In the genomic region with DNA sequence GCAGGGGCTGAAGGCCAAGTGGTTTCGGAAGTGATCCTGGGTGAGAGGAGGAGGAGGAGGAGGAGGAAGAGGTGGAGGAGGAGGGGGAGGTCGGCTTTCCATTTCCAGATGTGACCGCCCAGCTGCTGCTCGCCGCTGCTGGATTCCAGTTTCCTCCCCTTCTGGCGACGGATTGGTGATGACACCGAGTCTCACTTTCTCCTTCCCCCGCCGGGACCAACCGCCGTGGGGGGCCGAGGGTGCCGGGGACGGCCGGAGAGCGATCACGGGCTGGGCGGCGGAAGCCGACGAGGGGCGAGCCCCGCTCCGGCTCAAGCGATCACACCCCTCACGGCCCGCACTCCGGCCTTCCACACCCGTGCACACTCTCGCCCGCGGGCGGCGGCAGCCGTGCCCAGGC, we compare ENCODE assay signal across 8 cellular contexts. TPM values are rescaled to one million over a fixed set of nuclear protein-coding genes. Genes with fewer than 3 reads are reported as not detected.
DNase-seq lines count a peak whose midpoint lies in the region; TF ChIP-seq lines count a peak whose summit lies in the region.
"Not testable (repeated sequence)": the region's sequence is repeated elsewhere in the genome, so short reads cannot be mapped to it uniquely, and the experiment has no call there.

No MANE protein-coding gene starts in this region.

- WGBS in GM23248 (ENCODE audit: low coverage in 1 of 2, low lambda C conversion rate in 2 of 2, missing lambda C conversion rate in 2 of 2), 2 experiments, result 1% methylated on average over 35 of the region's 36 CpGs; no CpG with 5 or more reads in 1 of the 2 experiments

- H3K4me3 ChIP-seq in AG04449 (ENCODE audit: low read depth, low read length), result peak overlapping the region; percentile 55
- H3K4me3 ChIP-seq in GM23248, result peak overlapping the region; percentile 69
- peak overlapping the region; percentile 66 for H3K4me3 ChIP-seq in OCI-LY1 (ENCODE audit: low read depth, low read length, poor library complexity, severe bottlenecking)
- H3K4me3 ChIP-seq in brain microvascular endothelial cell (ENCODE audit: low read depth, low read length), result peak overlapping the region; percentile 52

- H4K20me1 ChIP-seq in GM23248 (ENCODE audit: insufficient read depth); OCI-LY1 (ENCODE audit: insufficient read depth, low read length): not testable (repeated sequence)

- POLR2A ChIA-PET in AG04449 (lab: Yijun Ruan, JAX), result not testable (repeated sequence)

- peak overlapping the region; percentile 70 for H3K9ac ChIP-seq in GM23248
- peak overlapping the region; percentile 65 for H3K9ac ChIP-seq in OCI-LY1 (ENCODE audit: low read length)

- not testable (repeated sequence) for H3K27me3 ChIP-seq in GM23248 (replicated peaks; ENCODE audit: insufficient read depth); OCI-LY1 (ENCODE audit: insufficient read depth, low read length); brain microvascular endothelial cell (replicated peaks)

- H2AFZ ChIP-seq in GM23248, result peak overlapping the region; percentile 69
- not testable (repeated sequence) for H2AFZ ChIP-seq in OCI-LY1 (ENCODE audit: low read length)

- not testable (repeated sequence) for DNase-seq in AG04449 (ENCODE audit: low read depth, low spot score)
- peak; percentile 60 for DNase-seq in GM23248
- DNase-seq in activated CD4-positive, alpha-beta T cell treated with anti-CD3 and anti-CD28 coated beads, Interleukin-2, amount 50 U/mL, for 4 hours, result peak; percentile 5 to 12
- peak; percentile 12 for DNase-seq in brain microvascular endothelial cell
- peak; percentile 25 for DNase-seq in germinal center (ENCODE audit: low spot score)
- peak; percentile 2 for DNase-seq in middle frontal gyrus (ENCODE audit: extremely low spot score, low spot score)
- DNase-seq in stimulated activated CD4-positive, alpha-beta T cell treated with anti-CD3 and anti-CD28 coated beads, Interleukin-15, amount 100 ng/mL, for 1 hour (ENCODE audit: low read depth in 1 of 2, low spot score in 1 of 2), result peak; percentile 15 to 25

- CTCF ChIA-PET in AG04449 (lab: Yijun Ruan, JAX), result not testable (repeated sequence)

- not testable (repeated sequence) for H3F3A ChIP-seq in GM23248 (ENCODE audit: insufficient read depth); OCI-LY1 (ENCODE audit: insufficient read depth, low read length)

- not testable (repeated sequence) for H3K4me1 ChIP-seq in GM23248 (ENCODE audit: insufficient read depth); OCI-LY1 (ENCODE audit: insufficient read depth, low read length, severe bottlenecking)

- peak overlapping the region; percentile 53 for H3K4me2 ChIP-seq in GM23248 (ENCODE audit: unreplicated experiment)
- H3K4me2 ChIP-seq in OCI-LY1 (ENCODE audit: low read length), result peak overlapping the region; percentile 73

- not testable (repeated sequence) for H3K36me3 ChIP-seq in GM23248 (ENCODE audit: low read depth); OCI-LY1 (ENCODE audit: insufficient read depth, low read length); brain microvascular endothelial cell (replicated peaks)

- not testable (repeated sequence) for H3K79me2 ChIP-seq in GM23248 (ENCODE audit: insufficient read depth); OCI-LY1 (ENCODE audit: insufficient read depth, low read length)

- H3K9me3 ChIP-seq in GM23248 (ENCODE audit: low read depth); OCI-LY1 (ENCODE audit: low read length): not testable (repeated sequence)

- not testable (repeated sequence) for TF ChIP-seq CTCF in AG04449 (IDR thresholded peaks at IDR 0.05; ENCODE audit: insufficient read depth, low read length, missing control alignments); OCI-LY1 (IDR thresholded peaks at IDR 0.05; ENCODE audit: low read length); brain microvascular endothelial cell (IDR thresholded peaks at IDR 0.05; ENCODE audit: low read depth, low read length, missing control alignments)

- not testable (repeated sequence) for H3K27ac ChIP-seq in GM23248; OCI-LY1 (ENCODE audit: low read depth, low read length, poor library complexity, severe bottlenecking); brain microvascular endothelial cell

- H3K9me2 ChIP-seq in GM23248 (ENCODE audit: insufficient read depth); OCI-LY1 (ENCODE audit: low read depth, low read length): not testable (repeated sequence)

- in situ Hi-C loops in GM23248 (cut with MboI); brain microvascular endothelial cell (cut with HindIII; ENCODE audit: low pct_ligation_motif_present, low sequenced_read_pairs): not testable (repeated sequence)

RNA-seq across cellular contexts. Expression of gene PPIAL4D, which starts 26.1 kb away (rescaled TPM):
- total RNA-seq in GM23248 (2014; rRNA removed; shearing (Covaris generic)), result not detected in 2 replicates
- polyA plus RNA-seq in GM23248 (2016; fragmentation: Nextera tagmentation; extraction: Ambion mirVana), result not detected in 2 replicates
